20 cellular contexts compared by ENCODE assay signal in genomic region chr9:114518120-114518519, GRCh38.
DNase-seq lines count a peak whose midpoint lies in the region; ATAC-seq and TF ChIP-seq lines count a peak whose summit lies in the region.
"Had no signal": no experiment of that assay in that cellular context is flagged by ENCODE, and none has a peak within 500 bp of the region (broad histone marks: within the 10 kb centered on the region; RNA-seq: fewer than 3 reads in every experiment).

No MANE protein-coding gene starts in this region.

- peak overlapping the region; percentile 73 for H3K4me2 ChIP-seq in KMS-11

- H3K36me3 ChIP-seq in KMS-11 (ENCODE audit: insufficient read depth), result no peaks in the 10 kb centered on the region
- H3K36me3 ChIP-seq: Peyer's patch, SJSA1 had no signal

- H3K27me3 Mint-ChIP-seq in effector memory CD8-positive, alpha-beta T cell, result peaks cover 17 to 41% of the 10 kb centered on the region in 2 donors
- peaks cover 26% of the 10 kb centered on the region for H3K27me3 Mint-ChIP-seq in stimulated activated memory B cell treated with anti-CD40 and anti-IgM and Interleukin-4, amounts not matched to agents 10 μg/mL and 1 μg/mL and 100 μg/mL, for 72 hours

- peak overlapping the region; percentile 28 for H2AFZ ChIP-seq in KMS-11 (ENCODE audit: low read depth)

- DNase-seq in effector memory CD8-positive, alpha-beta T cell, result no peak
- DNase-seq in RKO (ENCODE audit: low spot score), result no peak
- DNase-seq: C1 segment of cervical spinal cord; Calu3; CD8-positive, alpha-beta T cell; DMS153; NCI-H1092 treated with DMSO at 0.1 percent for 48 hours; NCI-H1436 treated with DMSO at 0.1 percent for 48 hours; NCI-H2029; NCI-H2227 treated with DMSO at 0.1 percent for 48 hours; NCI-H510A; NCI-H748 treated with DMSO at 0.1 percent for 48 hours; Peyer's patch had no signal

- H3K4me1 ChIP-seq in KMS-11 (ENCODE audit: low read depth, poor library complexity, severe bottlenecking), result peaks cover 33% of the 10 kb centered on the region
- H3K4me1 ChIP-seq: SJSA1 had no signal

- H3K27ac ChIP-seq in KMS-11, result peak overlapping the region; percentile 33; the same call in 1 of the 2 replicates
- H3K27ac ChIP-seq: SJSA1 had no signal

- no peak for TF ChIP-seq CTCF in KMS-11 (conservative IDR thresholded peaks at IDR 0.05; ENCODE audit: low read depth, low read length)

- H3K27ac Mint-ChIP-seq in effector memory CD8-positive, alpha-beta T cell, result peak overlapping the region; percentile 84 to 89
- peak overlapping the region; percentile 27 for H3K27ac Mint-ChIP-seq in stimulated activated memory B cell treated with anti-CD40 and anti-IgM and Interleukin-4, amounts not matched to agents 10 μg/mL and 1 μg/mL and 100 μg/mL, for 72 hours
- H3K27ac Mint-ChIP-seq: CD8-positive, alpha-beta T cell had no signal

- H3K9me3 Mint-ChIP-seq in effector memory CD8-positive, alpha-beta T cell, result no peaks in the 10 kb centered on the region
- H3K9me3 Mint-ChIP-seq in stimulated activated memory B cell treated with anti-CD40 and anti-IgM and Interleukin-4, amounts not matched to agents 10 μg/mL and 1 μg/mL and 100 μg/mL, for 72 hours, result no peaks in the 10 kb centered on the region
- H3K9me3 Mint-ChIP-seq: CD8-positive, alpha-beta T cell had no signal

- no peaks in the 10 kb centered on the region for H3K27me3 ChIP-seq in KMS-11 (ENCODE audit: insufficient read depth, low read depth)
- H3K27me3 ChIP-seq: Peyer's patch, SJSA1 had no signal

- no peaks in the 10 kb centered on the region for H4K20me1 ChIP-seq in KMS-11 (ENCODE audit: insufficient read depth)

- ATAC-seq in GM21526 (IDR thresholded peaks at IDR 0.05; ENCODE audit: low FRiP score, unreplicated experiment), result peak; percentile 3
- ATAC-seq in effector memory CD8-positive, alpha-beta T cell (replicated peaks), result no peak
- ATAC-seq in stimulated activated memory B cell treated with anti-CD40 and anti-IgM and Interleukin-4, amounts not matched to agents 10 μg/mL and 1 μg/mL and 100 μg/mL, for 72 hours, result no peak
- ATAC-seq in GM18868 (IDR thresholded peaks at IDR 0.05; ENCODE audit: unreplicated experiment), result no peak
- ATAC-seq in HG03196 (IDR thresholded peaks at IDR 0.05; ENCODE audit: unreplicated experiment), result no peak
- ATAC-seq: CD8-positive, alpha-beta T cell; Right ventricle myocardium inferior had no signal

- H3K4me3 ChIP-seq in KMS-11 (IDR thresholded peaks at IDR 0.05; ENCODE audit: insufficient read depth, low read depth, low read length), result no peak overlapping the region
- H3K4me3 ChIP-seq: Peyer's patch, SJSA1 had no signal

- H3K36me3 Mint-ChIP-seq in effector memory CD8-positive, alpha-beta T cell (ENCODE audit: insufficient read depth), result no peaks in the 10 kb centered on the region
- no peaks in the 10 kb centered on the region for H3K36me3 Mint-ChIP-seq in stimulated activated memory B cell treated with anti-CD40 and anti-IgM and Interleukin-4, amounts not matched to agents 10 μg/mL and 1 μg/mL and 100 μg/mL, for 72 hours
- H3K36me3 Mint-ChIP-seq: CD8-positive, alpha-beta T cell had no signal

- H3K9ac ChIP-seq in KMS-11, result no peak overlapping the region

- no peak overlapping the region for H3K4me3 Mint-ChIP-seq in effector memory CD8-positive, alpha-beta T cell
- H3K4me3 Mint-ChIP-seq in stimulated activated memory B cell treated with anti-CD40 and anti-IgM and Interleukin-4, amounts not matched to agents 10 μg/mL and 1 μg/mL and 100 μg/mL, for 72 hours, result no peak overlapping the region
- H3K4me3 Mint-ChIP-seq: CD8-positive, alpha-beta T cell had no signal

- H3K4me1 Mint-ChIP-seq in effector memory CD8-positive, alpha-beta T cell (ENCODE audit: low read depth in 2 of 2), result peaks cover 12 to 13% of the 10 kb centered on the region in 2 donors
- H3K4me1 Mint-ChIP-seq in stimulated activated memory B cell treated with anti-CD40 and anti-IgM and Interleukin-4, amounts not matched to agents 10 μg/mL and 1 μg/mL and 100 μg/mL, for 72 hours, result peaks cover 8% of the 10 kb centered on the region

- no peaks in the 10 kb centered on the region for H3K79me2 ChIP-seq in KMS-11 (ENCODE audit: insufficient read depth, low read depth)
